ENCODE assay signal across 21 cellular contexts in genomic region chr11:44993971-44994705, GRCh38. TPM values are rescaled to one million over a fixed set of nuclear protein-coding genes. Genes with fewer than 3 reads are reported as not detected.
DNase-seq lines count a peak whose midpoint lies in the region; ATAC-seq and TF ChIP-seq lines count a peak whose summit lies in the region.
"Had no signal": no experiment of that assay in that cellular context is flagged by ENCODE, and none has a peak within 500 bp of the region (broad histone marks: within the 10 kb centered on the region; RNA-seq: fewer than 3 reads in every experiment).

No MANE protein-coding gene starts in this region.

- peak overlapping the region; percentile 55 for H3K27ac ChIP-seq in WERI-Rb-1
- H3K27ac ChIP-seq: SK-N-MC, spleen, suprapubic skin had no signal

- ATAC-seq in GM21576 (IDR thresholded peaks at IDR 0.05; ENCODE audit: unreplicated experiment) (no peak), HG03571 (IDR thresholded peaks at IDR 0.05; ENCODE audit: unreplicated experiment) (no peak)
- ATAC-seq: naive thymus-derived CD8-positive, alpha-beta T cell; stimulated activated naive B cell treated with anti-CD40 and anti-IgM and Interleukin-4, amounts not matched to agents 10 μg/mL and 1 μg/mL and 100 μg/mL, for 72 hours had no signal

- H3K4me3 ChIP-seq in WERI-Rb-1 (ENCODE audit: low read depth, low read length) = no peak overlapping the region
- H3K4me3 ChIP-seq: MG63, SK-N-MC, spleen, suprapubic skin had no signal

- peak; percentile 22 for DNase-seq in NCI-H82 (lab: John Stamatoyannopoulos, UW)
- no peak for DNase-seq in NCI-H82 treated with DMSO at 0.1 percent for 48 hours (lab: John Stamatoyannopoulos, UW; ENCODE audit: unreplicated experiment)
- DNase-seq in NCI-H1694 (lab: John Stamatoyannopoulos, UW) = peak; percentile 94
- DNase-seq in WERI-Rb-1 = peak; percentile 46
- DNase-seq in posterior vena cava (ENCODE audit: low spot score) = peak; percentile 43
- no peak for DNase-seq in NCI-H748 (lab: John Stamatoyannopoulos, UW; ENCODE audit: unreplicated experiment)
- DNase-seq: activated CD4-positive, alpha-beta T cell treated with anti-CD3 and anti-CD28 coated beads for 1 hour; activated naive CD4-positive, alpha-beta T cell treated with anti-CD3 and anti-CD28 coated beads, Interleukin-2, amount 50 U/mL, for 16 hours; amygdala; Caco-2; MG63; midbrain; naive thymus-derived CD8-positive, alpha-beta T cell; NCI-H187; spleen; stimulated activated CD4-positive, alpha-beta T cell treated with anti-CD3 and anti-CD28 coated beads, Interleukin-2, amount 100 ng/mL, for 48 hours; stimulated activated naive B cell treated with anti-CD40 and anti-IgM and Interleukin-4, amounts not matched to agents 10 μg/mL and 1 μg/mL and 100 μg/mL, for 72 hours had no signal

- intact Hi-C loops in posterior vena cava (cut with DNase I) = no loop called here

- no peaks in the 10 kb centered on the region for H3K27me3 ChIP-seq in WERI-Rb-1 (ENCODE audit: insufficient read depth, low read depth, severe bottlenecking)
- H3K27me3 ChIP-seq: MG63, spleen, suprapubic skin had no signal

- H3K9me3 ChIP-seq in WERI-Rb-1 (ENCODE audit: severe bottlenecking) = no peaks in the 10 kb centered on the region
- H3K9me3 ChIP-seq: Caco-2, MG63, spleen, suprapubic skin had no signal

- TF ChIP-seq CTCF in WERI-Rb-1 (IDR thresholded peaks at IDR 0.05; ENCODE audit: low read depth, low read length) = no peak

- no peaks in the 10 kb centered on the region for H3K36me3 ChIP-seq in WERI-Rb-1
- H3K36me3 ChIP-seq: MG63, spleen, suprapubic skin had no signal

RNA-seq across cellular contexts. Expression of gene TP53I11, which starts 43.5 kb away (rescaled TPM):
- 100 to 1,000 TPM; 107 to 186 TPM for total RNA-seq in posterior vena cava

Comparison
In these comparisons a context has a peak if more than half of its experiments do, and no peak if none do; other contexts are left out.
1. DNase-seq: peak in NCI-H82 (single experiment), NCI-H1694 (single experiment), WERI-Rb-1 (single experiment) and posterior vena cava (single experiment); none in NCI-H82 treated with DMSO at 0.1 percent for 48 hours (single experiment) and NCI-H748 (single experiment).